In genomic region chr6:152240983-152241766, GRCh38 we compare ENCODE assay signal across 17 cellular contexts.
"Had no signal": no experiment of that assay in that cellular context is flagged by ENCODE, and none has a peak within 500 bp of the region (broad histone marks: within the 10 kb centered on the region; RNA-seq: fewer than 3 reads in every experiment).

No MANE protein-coding gene starts in this region.

- H3K27ac Mint-ChIP-seq: activated CD4-positive, alpha-beta memory T cell treated with anti-CD3 and anti-CD28 coated beads for 36 hours; activated CD4-positive, alpha-beta T cell treated with anti-CD3 and anti-CD28 coated beads for 36 hours; activated naive CD4-positive, alpha-beta T cell treated with anti-CD3 and anti-CD28 coated beads, Interleukin-2, amount 50 U/mL, for 24 hours; mesothelial cell of epicardium; T-helper 1 cell treated with Interleukin-12 subunit alpha and Interleukin-12 subunit beta and Interleukin-4 antibody, amounts not matched to agents 30 μg/mL and 1 μg/mL, for 36 hours had no signal

- H3K9me3 ChIP-seq: adrenal gland, lower lobe of right lung, ovary, sigmoid colon, spleen, stomach had no signal

- H3K27ac ChIP-seq: lower lobe of right lung, sigmoid colon, stomach had no signal

- H3K36me3 ChIP-seq: ovary had no signal

- H3K4me3 ChIP-seq: adrenal gland, lower lobe of right lung, ovary, sigmoid colon, spleen, stomach had no signal

- H3K4me1 ChIP-seq: lower lobe of right lung had no signal

- H3K9me3 Mint-ChIP-seq: activated CD4-positive, alpha-beta memory T cell treated with anti-CD3 and anti-CD28 coated beads for 36 hours; activated naive CD4-positive, alpha-beta T cell treated with anti-CD3 and anti-CD28 coated beads, Interleukin-2, amount 50 U/mL, for 24 hours; activated T-cell treated with anti-CD3 and anti-CD28 coated beads, Interleukin-2, amount 50 U/mL, for 4 hours; central memory CD8-positive, alpha-beta T cell; mesothelial cell of epicardium; T-helper 1 cell treated with Interleukin-12 subunit alpha and Interleukin-12 subunit beta and Interleukin-4 antibody, amounts not matched to agents 30 μg/mL and 1 μg/mL, for 36 hours had no signal

- H3K27me3 ChIP-seq: adrenal gland, ovary, sigmoid colon, spleen, stomach had no signal

- ATAC-seq: activated CD4-positive, alpha-beta T cell treated with anti-CD3 and anti-CD28 coated beads for 36 hours; activated T-cell treated with anti-CD3 and anti-CD28 coated beads, Interleukin-2, amount 50 U/mL, for 4 hours; lower lobe of right lung had no signal

- H3K27me3 Mint-ChIP-seq: activated CD4-positive, alpha-beta memory T cell treated with anti-CD3 and anti-CD28 coated beads for 36 hours; activated CD4-positive, alpha-beta T cell treated with anti-CD3 and anti-CD28 coated beads for 36 hours; activated naive CD4-positive, alpha-beta T cell treated with anti-CD3 and anti-CD28 coated beads, Interleukin-2, amount 50 U/mL, for 24 hours; central memory CD8-positive, alpha-beta T cell had no signal

- DNase-seq: activated CD4-positive, alpha-beta memory T cell treated with anti-CD3 and anti-CD28 coated beads for 36 hours; activated CD4-positive, alpha-beta T cell treated with anti-CD3 and anti-CD28 coated beads for 36 hours; activated effector memory CD4-positive, alpha-beta T cell treated with anti-CD3 and anti-CD28 coated beads, Interleukin-2, amount 50 U/mL, for 16 hours; activated T-cell treated with anti-CD3 and anti-CD28 coated beads, Interleukin-2, amount 50 U/mL, for 4 hours; adrenal gland; effector memory CD4-positive, alpha-beta T cell; hypothalamus; kidney glomerular epithelial cell; lower lobe of right lung; ovary; sigmoid colon; spleen; stomach had no signal

- H3K4me3 Mint-ChIP-seq: activated CD4-positive, alpha-beta memory T cell treated with anti-CD3 and anti-CD28 coated beads for 36 hours; activated CD4-positive, alpha-beta T cell treated with anti-CD3 and anti-CD28 coated beads for 36 hours; activated naive CD4-positive, alpha-beta T cell treated with anti-CD3 and anti-CD28 coated beads, Interleukin-2, amount 50 U/mL, for 24 hours; activated T-cell treated with anti-CD3 and anti-CD28 coated beads, Interleukin-2, amount 50 U/mL, for 4 hours; central memory CD8-positive, alpha-beta T cell; mesothelial cell of epicardium; T-helper 1 cell treated with Interleukin-12 subunit alpha and Interleukin-12 subunit beta and Interleukin-4 antibody, amounts not matched to agents 30 μg/mL and 1 μg/mL, for 36 hours had no signal

- H3K4me1 Mint-ChIP-seq: activated CD4-positive, alpha-beta T cell treated with anti-CD3 and anti-CD28 coated beads for 36 hours; activated naive CD4-positive, alpha-beta T cell treated with anti-CD3 and anti-CD28 coated beads, Interleukin-2, amount 50 U/mL, for 24 hours had no signal
